ENCODE assay signal across 8 cellular contexts in the genomic region with DNA sequence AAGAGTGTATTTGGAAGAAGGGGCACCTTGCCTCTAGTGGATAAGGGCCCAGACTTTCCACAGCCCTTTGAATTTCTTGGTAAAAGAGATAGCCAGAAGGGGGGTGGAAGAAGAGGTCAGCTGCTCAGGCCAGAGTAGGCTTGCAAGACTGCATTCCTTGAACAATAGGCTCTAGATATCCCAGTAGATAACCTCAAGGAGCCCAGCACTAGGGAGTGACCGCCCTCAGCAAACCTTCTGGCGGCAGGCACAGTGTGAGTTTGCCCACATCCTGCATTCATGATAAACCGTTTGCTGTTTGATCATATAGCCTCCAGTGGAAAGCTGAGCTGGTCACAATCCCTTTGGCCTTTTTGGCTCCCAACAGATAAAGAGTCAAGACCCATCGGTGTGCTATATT.
"Had no signal": no experiment of that assay in that cellular context is flagged by ENCODE, and none has a peak within 500 bp of the region (broad histone marks: within the 10 kb centered on the region; RNA-seq: fewer than 3 reads in every experiment).

No MANE protein-coding gene starts in this region.

- H3K4me1 ChIP-seq: HAP-1 had no signal

- H2AFZ ChIP-seq: GM23338 had no signal

- H3K36me3 ChIP-seq: HAP-1 had no signal

- DNase-seq: HFFc6, IMR-90, KG1 had no signal

- H3K9me3 ChIP-seq: HAP-1 had no signal

- ATAC-seq: GM23338, HCT116, K562 had no signal

- H3K27ac ChIP-seq: HL-60 had no signal

- H3K4me3 ChIP-seq: GM23338, HAP-1, K562 had no signal

- H3K4me2 ChIP-seq: GM23338 had no signal
